In the genomic region with DNA sequence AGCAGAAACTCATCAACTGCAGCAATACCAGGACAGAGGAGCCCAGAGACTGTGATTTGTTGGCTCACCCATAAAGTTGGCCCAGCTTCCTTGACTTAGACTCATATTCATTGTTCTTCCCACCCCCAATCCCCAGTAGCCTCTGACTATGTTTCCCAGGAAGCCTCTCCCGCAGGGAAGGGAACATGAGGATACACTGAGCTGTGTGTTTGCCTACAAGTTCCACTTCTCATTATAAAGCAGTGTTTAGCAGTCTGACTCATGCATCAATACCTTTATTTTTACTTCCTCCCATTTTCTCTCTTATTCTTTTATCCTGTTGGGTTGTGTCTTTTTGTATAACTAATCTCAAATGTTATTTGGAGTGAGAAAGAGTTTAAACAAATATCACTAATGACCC, we compare ENCODE assay signal across 16 cellular contexts.
A peak's percentile ranks its signal among the peaks of the same experiment; 100 is the strongest.
DNase-seq lines count a peak whose midpoint lies in the region; ATAC-seq, FAIRE-seq and TF ChIP-seq lines count a peak whose summit lies in the region.
"Had no signal": no experiment of that assay in that cellular context is flagged by ENCODE, and none has a peak within 500 bp of the region (broad histone marks: within the 10 kb centered on the region; RNA-seq: fewer than 3 reads in every experiment).

No MANE protein-coding gene starts in this region.

- peak; percentile 67 for FAIRE-seq in endothelial cell of umbilical vein (lab: Jason Lieb, UNC)

- dilution Hi-C loops in endothelial cell of umbilical vein (cut with MboI; ENCODE audit: extremely low pct_ligation_motif_present, low sequenced_read_pairs): loop anchor here (25.0 kb wide), 1 partner anchor 115 kb away; a partner anchor contains a TSS

- TF ChIP-seq CTCF in AG04449 (IDR thresholded peaks at IDR 0.05; ENCODE audit: insufficient read depth, low read length, missing control alignments): no peak
- no peak for TF ChIP-seq CTCF in endothelial cell of umbilical vein (IDR thresholded peaks at IDR 0.05; ENCODE audit: extremely low read depth in 1 of 2, insufficient read depth in 1 of 2, low read depth in 1 of 2, low read length in 2 of 2)
- TF ChIP-seq CTCF in liver (IDR thresholded peaks at IDR 0.05; ENCODE audit: low read depth, low read length, missing input control): no peak
- no peak for TF ChIP-seq CTCF in upper lobe of left lung (IDR thresholded peaks at IDR 0.05)

- H3K36me3 ChIP-seq in endothelial cell of umbilical vein (ENCODE audit: control insufficient read depth in 2 of 2, extremely low read depth in 1 of 2, insufficient read depth in 2 of 2, low read length in 2 of 2) (no peaks in the 10 kb centered on the region), liver (ENCODE audit: control insufficient read depth in 4 of 4, insufficient read depth in 3 of 4, low read depth in 1 of 4, low read length in 3 of 4) (no peaks in the 10 kb centered on the region), upper lobe of left lung (no peaks in the 10 kb centered on the region)
- H3K36me3 ChIP-seq: neural progenitor cell had no signal

- POLR2A ChIA-PET in AG04449 (lab: Yijun Ruan, JAX) (interaction anchor here (0.8 to 1.5 kb wide), 3 partner anchors 10 to 56 kb away, joined by 4 to 6 read pairs (median 4); no protein-coding TSS in a partner anchor), endothelial cell of umbilical vein (lab: Charles Lee) (no interaction called here)

- TF ChIP-seq RAD21 in liver (IDR thresholded peaks at IDR 0.05): no peak

- WGBS in liver: 81% methylated on average over 1 of the region's 1 CpG
- 77 to 84% methylated on average over 1 of the region's 1 CpG for WGBS in upper lobe of left lung, 2 donors

- no peaks in the 10 kb centered on the region for H3K79me2 ChIP-seq in endothelial cell of umbilical vein (ENCODE audit: control insufficient read depth, insufficient read depth, low read length)

- CTCF ChIA-PET in AG04449 (lab: Yijun Ruan, JAX): interaction anchor here (1.3 kb wide), 1 partner anchor 45 kb away, joined by 4 read pairs; no protein-coding TSS in a partner anchor
- CTCF ChIA-PET in endothelial cell of umbilical vein (lab: Charles Lee): interaction anchor here (0.9 to 1.9 kb wide), 4 partner anchors 20 to 117 kb away, joined by 3 to 5 read pairs (median 4); no protein-coding TSS in a partner anchor

- H3K27me3 ChIP-seq in endothelial cell of umbilical vein (ENCODE audit: control insufficient read depth in 2 of 2, insufficient read depth in 2 of 2, low read length in 2 of 2) (no peaks in the 10 kb centered on the region), liver (ENCODE audit: control insufficient read depth in 4 of 4, insufficient read depth in 4 of 4, low read length in 3 of 4) (no peaks in the 10 kb centered on the region), upper lobe of left lung (no peaks in the 10 kb centered on the region)
- H3K27me3 ChIP-seq: neural progenitor cell had no signal

- H3K9me1 ChIP-seq in endothelial cell of umbilical vein (replicated peaks; ENCODE audit: control insufficient read depth, extremely low read depth, insufficient read depth, low read length): no peaks in the 10 kb centered on the region

- intact Hi-C loops in endothelial cell of umbilical vein (cut with micrococcal nuclease) (loop anchor here (1.0 kb wide), 1 partner anchor 30 kb away; no protein-coding TSS in a partner anchor), posterior cingulate gyrus (cut with DNase I) (no loop called here)

- H3K9ac ChIP-seq in endothelial cell of umbilical vein (replicated peaks; ENCODE audit: extremely low read depth, insufficient read depth, low read length): no peak overlapping the region
- H3K9ac ChIP-seq in liver (ENCODE audit: low read depth in 1 of 2, low read length in 2 of 2): no peak overlapping the region
- H3K9ac ChIP-seq: neural progenitor cell had no signal

- peak overlapping the region; percentile 58 for H3K4me2 ChIP-seq in endothelial cell of umbilical vein (ENCODE audit: insufficient read depth, low read length)
- H3K4me2 ChIP-seq: neural progenitor cell had no signal

- H3K4me3 ChIP-seq in AG04449 (ENCODE audit: low read depth, low read length) (no peak overlapping the region), endothelial cell of umbilical vein (replicated peaks in 1 of 3; ENCODE audit: insufficient read depth in 1 of 3, low read depth in 1 of 3, low read length in 3 of 3) (no peak overlapping the region), liver (ENCODE audit: low read depth in 1 of 3, low read length in 3 of 3) (no peak overlapping the region), upper lobe of left lung (no peak overlapping the region)
- H3K4me3 ChIP-seq: neural progenitor cell, skin epidermis had no signal

- TF ChIP-seq EP300 in upper lobe of left lung (IDR thresholded peaks at IDR 0.05): no peak

- H3K9me3 ChIP-seq in endothelial cell of umbilical vein (replicated peaks; ENCODE audit: control insufficient read depth, insufficient read depth, low read length) (no peaks in the 10 kb centered on the region), liver (ENCODE audit: control insufficient read depth in 4 of 4, low read length in 3 of 4) (no peaks in the 10 kb centered on the region), upper lobe of left lung (peaks cover 0 to 3% (median 0%) of the 10 kb centered on the region in 4 donors)

- ATAC-seq in GM21619 (IDR thresholded peaks at IDR 0.05; ENCODE audit: unreplicated experiment): no peak
- no peak for ATAC-seq in upper lobe of left lung (ENCODE audit: low FRiP score in 2 of 2)
- ATAC-seq: activated CD4-positive, CD25-positive, alpha-beta regulatory T cell treated with anti-CD3 and anti-CD28 coated beads, Interleukin-2, amount 50 U/mL, for 24 hours had no signal

- peak overlapping the region; percentile 70 for H3K27ac ChIP-seq in endothelial cell of umbilical vein (ENCODE audit: insufficient read depth, low read depth, low read length)
- H3K27ac ChIP-seq in liver (ENCODE audit: low read depth in 1 of 2, low read length in 2 of 2): peak overlapping the region; percentile 28 to 36
- no peak overlapping the region for H3K27ac ChIP-seq in upper lobe of left lung
- H3K27ac ChIP-seq: neural progenitor cell had no signal

- peaks cover 14% of the 10 kb centered on the region for H3K4me1 ChIP-seq in endothelial cell of umbilical vein (ENCODE audit: control insufficient read depth, extremely low read depth, insufficient read depth, low read length)
- H3K4me1 ChIP-seq in liver (ENCODE audit: control insufficient read depth in 4 of 4, insufficient read depth in 4 of 4, low read length in 3 of 4): peaks cover 4 to 18% (median 7%) of the 10 kb centered on the region in 4 donors
- no peaks in the 10 kb centered on the region for H3K4me1 ChIP-seq in upper lobe of left lung

- H2AFZ ChIP-seq in endothelial cell of umbilical vein (ENCODE audit: low read depth, low read length): no peak overlapping the region
- H2AFZ ChIP-seq: neural progenitor cell had no signal

- TF ChIP-seq POLR2A in endothelial cell of umbilical vein (IDR thresholded peaks at IDR 0.05; ENCODE audit: low read depth, low read length): no peak
- TF ChIP-seq POLR2A in upper lobe of left lung (IDR thresholded peaks at IDR 0.05): no peak

- no TSS peak for BruUV-seq in endothelial cell of umbilical vein (replicated peaks; lab: Mats Ljungman, UMichigan)

- DNase-seq in AG04449 (ENCODE audit: low read depth, low spot score) (peak; percentile 63), NCI-H226 (peak; percentile 45), endothelial cell of umbilical vein (ENCODE audit: low read depth, low spot score) (peak; percentile 40), posterior cingulate gyrus (no peak), upper lobe of left lung (no peak), NAMALWA (ENCODE audit: low spot score) (no peak)
- DNase-seq: activated naive CD4-positive, alpha-beta T cell treated with anti-CD3 and anti-CD28 coated beads for 36 hours; central memory CD4-positive, alpha-beta T cell; hypothalamus; NCI-H1417; NCI-H345 had no signal

- H4K20me1 ChIP-seq in endothelial cell of umbilical vein (replicated peaks; ENCODE audit: control insufficient read depth, extremely low read depth, insufficient read depth, low read length): no peaks in the 10 kb centered on the region

TF ChIP-seq in endothelial cell of umbilical vein, 7 proteins besides CTCF, POLR2A, EP300 and RAD21:
- no peak for TF ChIP-seq EZH2 (IDR thresholded peaks at IDR 0.05; ENCODE audit: borderline replicate concordance, low read depth, low read length, severe bottlenecking)
- TF ChIP-seq JUN (IDR thresholded peaks at IDR 0.05; ENCODE audit: borderline replicate concordance, insufficient read depth, insufficient read length, low read depth): peak; percentile 12
- TF ChIP-seq MYC (IDR thresholded peaks at IDR 0.05; ENCODE audit: low read depth, low read length): no peak
- peak; percentile 60 for TF ChIP-seq FOS (IDR thresholded peaks at IDR 0.05; ENCODE audit: borderline replicate concordance, insufficient read depth, low read length)
- TF ChIP-seq GATA2 (IDR thresholded peaks at IDR 0.05; ENCODE audit: insufficient read depth, insufficient read length, low read depth, low read length): no peak
- TF ChIP-seq, protein P1, sequence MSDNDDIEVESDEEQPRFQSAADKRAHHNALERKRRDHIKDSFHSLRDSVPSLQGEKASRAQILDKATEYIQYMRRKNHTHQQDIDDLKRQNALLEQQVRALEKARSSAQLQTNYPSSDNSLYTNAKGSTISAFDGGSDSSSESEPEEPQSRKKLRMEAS (IDR thresholded peaks at IDR 0.05; ENCODE audit: insufficient read depth, insufficient read length): no peak

TF ChIP-seq in liver, 16 proteins besides CTCF, POLR2A, EP300 and RAD21:
- TF ChIP-seq RXRA (IDR thresholded peaks at IDR 0.05): no peak
- TF ChIP-seq TAF1 (conservative IDR thresholded peaks at IDR 0.05): no peak
TF ChIP-seq in liver: peak in this region for 0.

Comparison
In these comparisons a context has a peak if more than half of its experiments do, and no peak if none do; other contexts are left out.
1. DNase-seq: peak in AG04449 (single experiment), NCI-H226 (single experiment) and endothelial cell of umbilical vein (single experiment); none in posterior cingulate gyrus (0 of 10), upper lobe of left lung (0 of 2) and NAMALWA (single experiment).
2. H3K27ac ChIP-seq: peak in endothelial cell of umbilical vein (single experiment) and liver (2 of 2); none in upper lobe of left lung (0 of 4).